ENCODE assay signal across 8 cellular contexts in the genomic region with DNA sequence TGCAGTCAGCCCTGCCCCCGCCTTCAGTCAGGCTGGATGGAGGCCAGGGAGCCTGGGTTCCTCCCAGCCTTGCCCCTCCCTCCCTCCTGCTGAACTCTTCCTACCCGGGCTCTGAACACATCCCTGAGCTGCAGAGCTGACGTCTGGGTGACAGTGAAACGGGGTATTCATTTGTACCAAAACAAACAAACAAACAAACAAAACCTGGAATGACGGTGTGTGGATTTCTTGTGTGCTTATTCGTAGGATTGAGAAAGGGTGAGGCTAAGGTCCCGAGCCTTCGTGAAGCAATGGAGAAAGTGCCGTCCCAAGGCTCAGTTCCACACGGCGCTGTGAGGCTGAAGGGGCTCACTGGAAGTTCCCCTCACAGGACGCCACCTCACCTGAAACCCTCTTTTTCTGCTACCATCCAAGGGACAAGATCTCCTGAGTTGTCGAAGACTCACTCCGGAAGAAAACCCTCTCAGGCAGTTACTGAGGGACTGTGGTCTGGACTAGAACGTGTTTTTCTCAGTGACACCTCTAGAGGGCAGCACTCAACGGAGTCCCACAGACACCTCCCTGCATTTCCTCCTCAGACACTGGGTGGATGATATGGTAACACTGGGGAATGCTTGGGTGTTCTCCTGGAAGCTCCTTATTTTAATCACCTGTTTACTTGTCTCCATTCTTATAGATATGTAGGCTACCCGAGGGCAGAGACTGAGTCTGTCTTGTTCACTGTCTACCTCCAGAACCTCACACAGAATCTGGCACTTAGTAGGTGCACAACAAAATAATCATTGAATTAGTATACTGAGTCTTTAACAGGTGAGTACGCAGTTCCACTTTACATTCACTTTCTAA. TPM values are rescaled to one million over a fixed set of nuclear protein-coding genes. Genes with fewer than 3 reads are reported as not detected.
DNase-seq lines count a peak whose midpoint lies in the region; ATAC-seq and TF ChIP-seq lines count a peak whose summit lies in the region.

No MANE protein-coding gene starts in this region.

- peaks cover 6% of the 10 kb centered on the region for H3K4me1 Mint-ChIP-seq in WTC11

- no peaks in the 10 kb centered on the region for H3K9me3 Mint-ChIP-seq in WTC11

- DNase-seq in AG08396 (ENCODE audit: low spot score) (peak; percentile 80), NCI-H2171 treated with DMSO at 0.1 percent for 48 hours (lab: John Stamatoyannopoulos, UW) (peak; percentile 64), WTC11 (ENCODE audit: low spot score) (peak; percentile 73), kidney epithelial cell (ENCODE audit: low read depth) (no peak)
- DNase-seq in central memory CD4-positive, alpha-beta T cell: peak; percentile 59
- DNase-seq in stimulated activated CD4-positive, alpha-beta T cell treated with anti-CD3 and anti-CD28 coated beads, Interleukin-1b, Interleukin-23, amount 100 ng/mL, for 24 hours (ENCODE audit: low read depth in 4 of 4, low spot score in 1 of 4): peak; percentile 25 to 48 (median 40)

- CTCF ChIA-PET in WTC11 (lab: Charles Lee): interaction anchor here (0.6 to 1.5 kb wide), 3 partner anchors 13 to 114 kb away, joined by 3 read pairs; no protein-coding TSS in a partner anchor

- H3K4me3 Mint-ChIP-seq in WTC11: peak overlapping the region; percentile 73

- no peaks in the 10 kb centered on the region for H3K27me3 Mint-ChIP-seq in WTC11 (ENCODE audit: low read depth)

- no peaks in the 10 kb centered on the region for H3K27me3 ChIP-seq in kidney epithelial cell (ENCODE audit: control insufficient read depth, insufficient read depth, low read length)

- no peaks in the 10 kb centered on the region for H3K36me3 ChIP-seq in kidney epithelial cell (ENCODE audit: control insufficient read depth, insufficient read depth, low read length)

- TF ChIP-seq CTCF in WTC11 (IDR thresholded peaks at IDR 0.05): peak; percentile 76
- TF ChIP-seq CTCF in kidney epithelial cell (IDR thresholded peaks at IDR 0.05; ENCODE audit: insufficient read depth, low read length, poor library complexity, severe bottlenecking): peak; percentile 84

- H3K4me3 ChIP-seq in kidney epithelial cell (ENCODE audit: low read depth, low read length): peak overlapping the region; percentile 48

- peak; percentile 98 for ATAC-seq in GM18868 (IDR thresholded peaks at IDR 0.05; ENCODE audit: unreplicated experiment)
- peak; percentile 99 for ATAC-seq in HG03108 (IDR thresholded peaks at IDR 0.05; ENCODE audit: unreplicated experiment)
- peak; percentile 99 for ATAC-seq in WTC11

- H3K27ac Mint-ChIP-seq in WTC11: peak overlapping the region; percentile 51

- no peaks in the 10 kb centered on the region for H3K36me3 Mint-ChIP-seq in WTC11

- POLR2A ChIA-PET in WTC11 (lab: Charles Lee): no interaction called here

TF ChIP-seq in WTC11, 78 proteins besides CTCF, POLR2A, EP300 and RAD21:
- no peak for TF ChIP-seq ZNF232 (CRISPR knock-in tag; IDR thresholded peaks at IDR 0.05)
- TF ChIP-seq GABPB1 (CRISPR knock-in tag; IDR thresholded peaks at IDR 0.05): 0 out of 2 replicates have a peak, but pooled peaks have one; percentile 34

RNA-seq across cellular contexts. Expression of a gene that starts 27.3 kb away (rescaled TPM):
- total RNA-seq in WTC11 (2021) (not detected in 3 replicates), kidney epithelial cell (not detected in 2 replicates)

RNA-seq across cellular contexts. Expression of a gene that starts 41.6 kb away (rescaled TPM):
- total RNA-seq in WTC11 (2021) (not detected in 3 replicates), kidney epithelial cell (not detected in 2 replicates)
